In the genomic region with DNA sequence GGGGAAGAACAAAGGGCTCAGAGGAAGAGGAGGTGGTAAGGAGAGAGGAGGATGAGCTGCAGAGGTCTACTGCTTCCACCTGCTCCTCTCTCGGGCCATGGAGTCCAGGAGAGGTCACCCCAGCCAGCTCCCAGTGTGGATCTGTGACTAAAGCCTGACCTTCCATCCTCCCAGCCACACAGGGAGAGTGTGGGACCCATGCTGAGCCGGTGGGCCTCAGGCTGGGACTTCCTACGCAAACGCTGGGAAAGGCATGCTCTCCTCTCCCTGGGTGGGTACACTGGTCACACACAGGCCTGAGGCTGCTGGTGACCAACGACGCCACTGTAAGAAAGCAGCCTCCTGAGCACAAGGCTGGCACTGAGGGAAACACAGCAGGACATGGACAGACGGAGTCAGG, we compare ENCODE assay signal across 13 cellular contexts.
DNase-seq lines count a peak whose midpoint lies in the region; ATAC-seq and TF ChIP-seq lines count a peak whose summit lies in the region.
"Had no signal": no experiment of that assay in that cellular context is flagged by ENCODE, and none has a peak within 500 bp of the region (broad histone marks: within the 10 kb centered on the region; RNA-seq: fewer than 3 reads in every experiment).

No MANE protein-coding gene starts in this region.

- H3K9me1 ChIP-seq in IMR-90 (ENCODE audit: insufficient read depth, low read length): no peaks in the 10 kb centered on the region

- H2BK5ac ChIP-seq in IMR-90 (ENCODE audit: low read depth, low read length, poor library complexity, severe bottlenecking): no peak overlapping the region

- no peak overlapping the region for H3K56ac ChIP-seq in IMR-90 (ENCODE audit: extremely low read depth, insufficient read depth, low read length)

- no peak overlapping the region for H4K8ac ChIP-seq in IMR-90 (ENCODE audit: low read depth in 2 of 2, low read length in 2 of 2)

- no peaks in the 10 kb centered on the region for H3K9me3 ChIP-seq in CD4-positive, CD25-positive, alpha-beta regulatory T cell (ENCODE audit: control insufficient read depth in 2 of 2, low read length in 2 of 2)
- H3K9me3 ChIP-seq in IMR-90 (ENCODE audit: control insufficient read depth, insufficient read depth, low read length) (no peaks in the 10 kb centered on the region), ascending aorta (no peaks in the 10 kb centered on the region)
- H3K9me3 ChIP-seq: suprapubic skin had no signal

- no peak for TF ChIP-seq RAD21 in IMR-90 (IDR thresholded peaks at IDR 0.05; ENCODE audit: low read length)

- H2AK5ac ChIP-seq in IMR-90 (ENCODE audit: low read depth, low read length): no peak overlapping the region

- WGBS in IMR-90 (ENCODE audit: extremely low coverage in 2 of 2, insufficient read length in 1 of 2), 2 experiments: 79% methylated on average over 4 of the region's 7 CpGs; no CpG with 5 or more reads in 1 of the 2 experiments

- H3K23ac ChIP-seq in IMR-90 (ENCODE audit: low read depth, low read length): no peak overlapping the region

- H4K20me1 ChIP-seq in IMR-90 (ENCODE audit: insufficient read depth, low read length): no peaks in the 10 kb centered on the region

- peaks cover 80% of the 10 kb centered on the region for H3K4me1 ChIP-seq in CD4-positive, CD25-positive, alpha-beta regulatory T cell (ENCODE audit: control insufficient read depth, insufficient read depth, low read length, poor library complexity, severe bottlenecking)
- H3K4me1 ChIP-seq in IMR-90 (ENCODE audit: control insufficient read depth, insufficient read depth, low read length): no peaks in the 10 kb centered on the region
- peaks cover 7 to 30% of the 10 kb centered on the region in 2 donors for H3K4me1 ChIP-seq in ascending aorta

- intact Hi-C loops in IMR-90 (cut with micrococcal nuclease): no loop called here
- intact Hi-C loops in ascending aorta (cut with DNase I): no loop called here

- peak overlapping the region; percentile 66 for H3K27ac ChIP-seq in CD4-positive, CD25-positive, alpha-beta regulatory T cell (ENCODE audit: insufficient read depth, low read length, poor library complexity, severe bottlenecking)
- H3K27ac ChIP-seq in IMR-90 (ENCODE audit: insufficient read depth, low read length) (no peak overlapping the region), ascending aorta (peak overlapping the region; percentile 22 to 43)
- H3K27ac ChIP-seq: C4-2B, epithelial cell of prostate, suprapubic skin had no signal

- H2AK9ac ChIP-seq in IMR-90 (replicated peaks; ENCODE audit: low read depth, low read length, poor library complexity): peak overlapping the region; percentile 30

- H4K5ac ChIP-seq in IMR-90 (ENCODE audit: low read depth, low read length): no peak overlapping the region

- no peak overlapping the region for H3K18ac ChIP-seq in IMR-90 (ENCODE audit: low read depth, low read length)

- peak overlapping the region; percentile 94 to 100 (median 94) for H3K27ac Mint-ChIP-seq in CD4-positive, CD25-positive, alpha-beta regulatory T cell
- H3K27ac Mint-ChIP-seq in neural crest cell (ENCODE audit: unreplicated experiment): peak overlapping the region; percentile 84

- peak overlapping the region; percentile 66 to 90 (median 78) for H3K4me3 Mint-ChIP-seq in CD4-positive, CD25-positive, alpha-beta regulatory T cell
- H3K4me3 Mint-ChIP-seq in neural crest cell: peak overlapping the region; percentile 31

- no peaks in the 10 kb centered on the region for H3K27me3 Mint-ChIP-seq in CD4-positive, CD25-positive, alpha-beta regulatory T cell
- no peaks in the 10 kb centered on the region for H3K27me3 Mint-ChIP-seq in neural crest cell (ENCODE audit: low read depth)

- peaks cover 31% of the 10 kb centered on the region for H3K36me3 Mint-ChIP-seq in CD4-positive, CD25-positive, alpha-beta regulatory T cell
- peaks cover 18% of the 10 kb centered on the region for H3K36me3 Mint-ChIP-seq in neural crest cell (ENCODE audit: low read depth)

- TF ChIP-seq CTCF in IMR-90 (conservative IDR thresholded peaks at IDR 0.05; ENCODE audit: low read depth, low read length) (no peak), ascending aorta (IDR thresholded peaks at IDR 0.05) (no peak), neural crest cell (conservative IDR thresholded peaks at IDR 0.05) (no peak)

- H3K4me1 Mint-ChIP-seq in CD4-positive, CD25-positive, alpha-beta regulatory T cell: peaks cover 41 to 95% (median 80%) of the 10 kb centered on the region in 4 donors
- H3K4me1 Mint-ChIP-seq in neural crest cell: peaks cover 62% of the 10 kb centered on the region

- peak overlapping the region; percentile 29 for H3K4me3 ChIP-seq in CD4-positive, CD25-positive, alpha-beta regulatory T cell (ENCODE audit: low read depth, low read length)
- H3K4me3 ChIP-seq in IMR-90 (ENCODE audit: insufficient read depth, low read depth, low read length) (no peak overlapping the region), ascending aorta (no peak overlapping the region)
- H3K4me3 ChIP-seq: suprapubic skin had no signal

- in situ Hi-C loops in IMR-90 (cut with MboI; ENCODE audit: low sequenced_read_pairs): no loop called here

- H4K91ac ChIP-seq in IMR-90 (ENCODE audit: insufficient read depth, low read depth, low read length): no peak overlapping the region

- H3K36me3 ChIP-seq in CD4-positive, CD25-positive, alpha-beta regulatory T cell (ENCODE audit: control insufficient read depth, insufficient read depth, low read length): peaks cover 8% of the 10 kb centered on the region
- H3K36me3 ChIP-seq in IMR-90 (ENCODE audit: control insufficient read depth, insufficient read depth, low read length) (no peaks in the 10 kb centered on the region), ascending aorta (no peaks in the 10 kb centered on the region)
- H3K36me3 ChIP-seq: suprapubic skin had no signal

- BruUV-seq in IMR-90 (replicated peaks; lab: Mats Ljungman, UMichigan): no TSS peak

- H2BK15ac ChIP-seq in IMR-90 (ENCODE audit: low read depth, low read length): no peak overlapping the region

- H3K4ac ChIP-seq in IMR-90 (ENCODE audit: low read depth, low read length): no peak overlapping the region

- H3K27me3 ChIP-seq in CD4-positive, CD25-positive, alpha-beta regulatory T cell (ENCODE audit: control insufficient read depth, insufficient read depth, low read length): no peaks in the 10 kb centered on the region
- peaks cover 4% of the 10 kb centered on the region for H3K27me3 ChIP-seq in IMR-90 (ENCODE audit: control insufficient read depth, insufficient read depth, low read length)
- no peaks in the 10 kb centered on the region for H3K27me3 ChIP-seq in ascending aorta
- H3K27me3 ChIP-seq: suprapubic skin had no signal

- no peak overlapping the region for H3K9ac ChIP-seq in IMR-90 (ENCODE audit: low read depth, low read length)

- H3K4me2 ChIP-seq in IMR-90 (ENCODE audit: low read depth, low read length): no peak overlapping the region

- no peaks in the 10 kb centered on the region for H3K79me1 ChIP-seq in IMR-90 (ENCODE audit: low read depth in 1 of 2, low read length in 2 of 2)

- CTCF ChIA-PET in IMR-90 (lab: Yijun Ruan, JAX): no interaction called here

- ATAC-seq in CD4-positive, CD25-positive, alpha-beta regulatory T cell (ENCODE audit: low read depth in 2 of 2): no peak
- no peak for ATAC-seq in IMR-90 (ENCODE audit: low read depth)

- DNase-seq in CD4-positive, CD25-positive, alpha-beta regulatory T cell: no peak
- DNase-seq in IMR-90: no peak
- no peak for DNase-seq in ascending aorta (ENCODE audit: low spot score in 2 of 2)
- DNase-seq in neural crest cell (ENCODE audit: low read depth, low spot score): no peak
- no peak for DNase-seq in putamen (ENCODE audit: low spot score)
- DNase-seq in COLO668 (lab: John Stamatoyannopoulos, UW; ENCODE audit: unreplicated experiment): no peak
- no peak for DNase-seq in NCI-H748 treated with DMSO at 0.1 percent for 48 hours (lab: John Stamatoyannopoulos, UW)
- no peak for DNase-seq in effector CD4-positive, alpha-beta T cell
- DNase-seq: EL, NCI-H2029 had no signal

- dilution Hi-C loops in IMR-90 (cut with HindIII; ENCODE audit: low sequenced_read_pairs, unreplicated experiment): no loop called here

- no peak for TF ChIP-seq POLR2A in IMR-90 (IDR thresholded peaks at IDR 0.05; ENCODE audit: low read depth, low read length)

- no peak overlapping the region for H2AFZ ChIP-seq in IMR-90 (replicated peaks; ENCODE audit: low read length, poor library complexity)

- no peak overlapping the region for H2BK20ac ChIP-seq in IMR-90 (ENCODE audit: low read depth, low read length)

- no peak overlapping the region for H2BK120ac ChIP-seq in IMR-90 (ENCODE audit: low read depth, low read length)

- POLR2A ChIA-PET in IMR-90 (lab: Charles Lee; ENCODE audit: unreplicated experiment): no interaction called here

- peaks cover 0 to 3% (median 0%) of the 10 kb centered on the region in 7 donors for H3K9me3 Mint-ChIP-seq in CD4-positive, CD25-positive, alpha-beta regulatory T cell
- H3K9me3 Mint-ChIP-seq in neural crest cell: no peaks in the 10 kb centered on the region

- no peak overlapping the region for H3K14ac ChIP-seq in IMR-90 (replicated peaks; ENCODE audit: low read depth, low read length)

TF ChIP-seq in IMR-90, 13 proteins besides CTCF, POLR2A, EP300 and RAD21 (continues in another document):
- TF ChIP-seq, protein P1, sequence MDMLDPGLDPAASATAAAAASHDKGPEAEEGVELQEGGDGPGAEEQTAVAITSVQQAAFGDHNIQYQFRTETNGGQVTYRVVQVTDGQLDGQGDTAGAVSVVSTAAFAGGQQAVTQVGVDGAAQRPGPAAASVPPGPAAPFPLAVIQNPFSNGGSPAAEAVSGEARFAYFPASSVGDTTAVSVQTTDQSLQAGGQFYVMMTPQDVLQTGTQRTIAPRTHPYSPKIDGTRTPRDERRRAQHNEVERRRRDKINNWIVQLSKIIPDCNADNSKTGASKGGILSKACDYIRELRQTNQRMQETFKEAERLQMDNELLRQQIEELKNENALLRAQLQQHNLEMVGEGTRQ (IDR thresholded peaks at IDR 0.05; ENCODE audit: low read depth, low read length): no peak
- no peak for TF ChIP-seq MAFK (IDR thresholded peaks at IDR 0.05; ENCODE audit: low read depth, low read length)
- no peak for TF ChIP-seq BHLHE40 (IDR thresholded peaks at IDR 0.05; ENCODE audit: low read depth, low read length)
- no peak for TF ChIP-seq MAZ (IDR thresholded peaks at IDR 0.05; ENCODE audit: borderline replicate concordance, low read depth, low read length)
- TF ChIP-seq, protein P2, sequence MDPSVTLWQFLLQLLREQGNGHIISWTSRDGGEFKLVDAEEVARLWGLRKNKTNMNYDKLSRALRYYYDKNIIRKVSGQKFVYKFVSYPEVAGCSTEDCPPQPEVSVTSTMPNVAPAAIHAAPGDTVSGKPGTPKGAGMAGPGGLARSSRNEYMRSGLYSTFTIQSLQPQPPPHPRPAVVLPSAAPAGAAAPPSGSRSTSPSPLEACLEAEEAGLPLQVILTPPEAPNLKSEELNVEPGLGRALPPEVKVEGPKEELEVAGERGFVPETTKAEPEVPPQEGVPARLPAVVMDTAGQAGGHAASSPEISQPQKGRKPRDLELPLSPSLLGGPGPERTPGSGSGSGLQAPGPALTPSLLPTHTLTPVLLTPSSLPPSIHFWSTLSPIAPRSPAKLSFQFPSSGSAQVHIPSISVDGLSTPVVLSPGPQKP (IDR thresholded peaks at IDR 0.05; ENCODE audit: borderline replicate concordance, low read depth, low read length): no peak
- no peak for TF ChIP-seq FOS (IDR thresholded peaks at IDR 0.05; ENCODE audit: low read depth, low read length)
- TF ChIP-seq NFE2L2 (IDR thresholded peaks at IDR 0.05; ENCODE audit: low read depth, low read length): no peak
- no peak for TF ChIP-seq CHD1 (IDR thresholded peaks at IDR 0.05; ENCODE audit: low read depth, low read length)
